8 cellular contexts compared by ENCODE assay signal in genomic region chr7:24755541-24756416, GRCh38. TPM values are rescaled to one million over a fixed set of nuclear protein-coding genes. Genes with fewer than 3 reads are reported as not detected.
A peak's percentile ranks its signal among the peaks of the same experiment; 100 is the strongest.
DNase-seq lines count a peak whose midpoint lies in the region; ATAC-seq and TF ChIP-seq lines count a peak whose summit lies in the region.

No MANE protein-coding gene starts in this region.

- ATAC-seq in GM18870 (IDR thresholded peaks at IDR 0.05; ENCODE audit: unreplicated experiment), result peak; percentile 73
- peak; percentile 42 for ATAC-seq in HG03025 (IDR thresholded peaks at IDR 0.05; ENCODE audit: low FRiP score, unreplicated experiment)
- ATAC-seq in RWPE2 (ENCODE audit: low read depth), result peak; percentile 57
- ATAC-seq in thoracic aorta (ENCODE audit: insufficient number of reproducible peaks, low FRiP score, low read depth), result no peak

- H3K27ac ChIP-seq in ACC112 (ENCODE audit: low read depth, low read length) (peak overlapping the region; percentile 85), RWPE2 (ENCODE audit: poor library complexity, severe bottlenecking) (peak overlapping the region; percentile 97), thoracic aorta (no peak overlapping the region), sigmoid colon (peak overlapping the region in 2 of 4 donors; percentile 86 to 89)

- intact Hi-C loops in sigmoid colon (cut with DNase I), result loop anchor here (5.0 kb wide), 1 partner anchor 183 kb away; the partner anchor contains the start of gene PALS2

- 82 to 89% methylated on average over 12 of the region's 12 CpGs for WGBS in sigmoid colon, 2 donors

- no peak for TF ChIP-seq POLR2A in sigmoid colon (IDR thresholded peaks at IDR 0.05)

- no peak overlapping the region for H2AFZ ChIP-seq in ACC112 (ENCODE audit: low read length, unreplicated experiment)

- TF ChIP-seq CTCF in RWPE2 (IDR thresholded peaks at IDR 0.05; ENCODE audit: poor library complexity, severe bottlenecking), result no peak
- TF ChIP-seq CTCF in fibroblast of mammary gland (conservative IDR thresholded peaks at IDR 0.05; ENCODE audit: control insufficient read depth, insufficient read depth, low read depth, low read length), result no peak
- no peak for TF ChIP-seq CTCF in thoracic aorta (IDR thresholded peaks at IDR 0.05)
- TF ChIP-seq CTCF in sigmoid colon (IDR thresholded peaks at IDR 0.05), result no peak

- H3K4me1 ChIP-seq in ACC112 (ENCODE audit: control insufficient read depth, insufficient read depth, low read length, unreplicated experiment), result peaks cover 40% of the 10 kb centered on the region
- H3K4me1 ChIP-seq in RWPE2 (ENCODE audit: insufficient read depth, poor library complexity, severe bottlenecking), result peaks cover 40% of the 10 kb centered on the region
- H3K4me1 ChIP-seq in thoracic aorta (ENCODE audit: control insufficient read depth in 1 of 2, low read depth in 2 of 2), result peaks cover 6 to 9% of the 10 kb centered on the region in 2 donors
- peaks cover 0 to 15% (median 10%) of the 10 kb centered on the region in 4 donors for H3K4me1 ChIP-seq in sigmoid colon

- H3K79me2 ChIP-seq in ACC112 (ENCODE audit: control insufficient read depth, insufficient read depth, low read length, unreplicated experiment), result peaks cover 31% of the 10 kb centered on the region

- H3K36me3 ChIP-seq in ACC112 (ENCODE audit: insufficient read depth, low read length) (no peaks in the 10 kb centered on the region), RWPE2 (ENCODE audit: low read depth) (peaks cover 15% of the 10 kb centered on the region; the same call in 1 of the 2 replicates), thoracic aorta (no peaks in the 10 kb centered on the region), sigmoid colon (no peaks in the 10 kb centered on the region)

- no peak for DNase-seq in RWPE2 (ENCODE audit: low spot score)
- DNase-seq in fibroblast of mammary gland (ENCODE audit: low read depth), result peak; percentile 45
- no peak for DNase-seq in thoracic aorta (ENCODE audit: low spot score)
- DNase-seq in sigmoid colon, result no peak
- no peak for DNase-seq in NCI-H1092 (lab: John Stamatoyannopoulos, UW)

- H3K4me3 ChIP-seq in ACC112 (ENCODE audit: low read depth, low read length) (peak overlapping the region; percentile 85), RWPE2 (ENCODE audit: severe bottlenecking) (peak overlapping the region; percentile 90), fibroblast of mammary gland (ENCODE audit: control insufficient read depth, low read depth, low read length) (no peak overlapping the region), thoracic aorta (peak overlapping the region; percentile 85), sigmoid colon (peak overlapping the region in 1 of 4 donors; percentile 79)

- no peaks in the 10 kb centered on the region for H3K9me3 ChIP-seq in RWPE2 (ENCODE audit: severe bottlenecking)
- H3K9me3 ChIP-seq in thoracic aorta, result no peaks in the 10 kb centered on the region
- no peaks in the 10 kb centered on the region for H3K9me3 ChIP-seq in sigmoid colon

- no peaks in the 10 kb centered on the region for H3K27me3 ChIP-seq in ACC112 (ENCODE audit: insufficient read depth, low read length)
- H3K27me3 ChIP-seq in RWPE2 (ENCODE audit: insufficient read depth, poor library complexity, severe bottlenecking), result no peaks in the 10 kb centered on the region
- H3K27me3 ChIP-seq in thoracic aorta (replicated peaks; ENCODE audit: insufficient read depth), result no peaks in the 10 kb centered on the region
- no peaks in the 10 kb centered on the region for H3K27me3 ChIP-seq in sigmoid colon

- no peak for TF ChIP-seq EP300 in sigmoid colon (IDR thresholded peaks at IDR 0.05)

RNA-seq across cellular contexts. Expression of gene GSDME, which starts 1.5 kb away (rescaled TPM):
- total RNA-seq in thoracic aorta, result 10 to 100 TPM in 1 of 2 donors, 1 to 10 TPM in 1; 7.3 to 21.7 TPM
- total RNA-seq in sigmoid colon, result 10 to 100 TPM in 3 of 4 donors, 1 to 10 TPM in 1; 7.1 to 11.9 (median 11.0) TPM
- 1 to 10 TPM; 1.6 to 4.2 (median 2.6) TPM for polyA plus RNA-seq in sigmoid colon

Comparison
In these comparisons a context has a peak if more than half of its experiments do, and no peak if none do; other contexts are left out.
1. H3K27ac ChIP-seq: peak in ACC112 (single experiment) and RWPE2 (single experiment); none in thoracic aorta (0 of 2).